9 cellular contexts compared by ENCODE assay signal in genomic region chr10:89295597-89295996, GRCh38. TPM values are rescaled to one million over a fixed set of nuclear protein-coding genes. Genes with fewer than 3 reads are reported as not detected.
DNase-seq lines count a peak whose midpoint lies in the region; ATAC-seq and TF ChIP-seq lines count a peak whose summit lies in the region.
"Had no signal": no experiment of that assay in that cellular context is flagged by ENCODE, and none has a peak within 500 bp of the region (broad histone marks: within the 10 kb centered on the region; RNA-seq: fewer than 3 reads in every experiment).

No MANE protein-coding gene starts in this region.

- peaks cover 35% of the 10 kb centered on the region for H3K4me1 Mint-ChIP-seq in stimulated activated naive CD8-positive, alpha-beta T cell treated with anti-CD3 and anti-CD28 coated beads, Interleukin-15, amount 100 ng/mL, for 72 hours
- H3K4me1 Mint-ChIP-seq in GM23338, result no peaks in the 10 kb centered on the region

- no peaks in the 10 kb centered on the region for H3K79me2 ChIP-seq in GM23338 (replicated peaks; ENCODE audit: insufficient read depth)

- no peak for TF ChIP-seq POLR2A in gastroesophageal sphincter (IDR thresholded peaks at IDR 0.05)

- H3K36me3 Mint-ChIP-seq in GM23338 (ENCODE audit: low read depth), result no peaks in the 10 kb centered on the region

- H3K4me3 Mint-ChIP-seq in stimulated activated naive CD8-positive, alpha-beta T cell treated with anti-CD3 and anti-CD28 coated beads, Interleukin-15, amount 100 ng/mL, for 72 hours, result peak overlapping the region in 1 of 2 donors; percentile 32
- no peak overlapping the region for H3K4me3 Mint-ChIP-seq in GM23338

- H3K4me3 ChIP-seq in RWPE2 (ENCODE audit: severe bottlenecking) (no peak overlapping the region), gastroesophageal sphincter (no peak overlapping the region), GM23338 (no peak overlapping the region)

- TF ChIP-seq CTCF in RWPE2 (IDR thresholded peaks at IDR 0.05; ENCODE audit: poor library complexity, severe bottlenecking) (no peak), gastroesophageal sphincter (IDR thresholded peaks at IDR 0.05) (no peak), GM23338 (conservative IDR thresholded peaks at IDR 0.05; ENCODE audit: low read depth in 2 of 2) (no peak)

- ATAC-seq in GM19351 (IDR thresholded peaks at IDR 0.05; ENCODE audit: unreplicated experiment) (peak; percentile 50), RWPE2 (ENCODE audit: low read depth) (peak; percentile 65; the same call in 1 of the 3 replicates), gastroesophageal sphincter (peak; percentile 80), GM23338 (no peak), HG03469 (IDR thresholded peaks at IDR 0.05; ENCODE audit: unreplicated experiment) (no peak)
- ATAC-seq in stimulated activated naive CD8-positive, alpha-beta T cell treated with anti-CD3 and anti-CD28 coated beads, Interleukin-15, amount 100 ng/mL, for 72 hours, result peak; percentile 89

- DNase-seq in RWPE2 (ENCODE audit: low spot score) (no peak), GOT3 (lab: John Stamatoyannopoulos, UW) (no peak), GM23338 (ENCODE audit: low spot score) (no peak), NCI-H82 (lab: John Stamatoyannopoulos, UW) (no peak)
- no peak for DNase-seq in stimulated activated naive CD8-positive, alpha-beta T cell treated with anti-CD3 and anti-CD28 coated beads, Interleukin-15, amount 100 ng/mL, for 72 hours
- DNase-seq: T-helper 2 cell had no signal

- H3F3A ChIP-seq in GM23338 (replicated peaks; ENCODE audit: low read depth), result no peaks in the 10 kb centered on the region

- peaks cover 0 to 16% of the 10 kb centered on the region in 2 donors for H3K9me3 Mint-ChIP-seq in stimulated activated naive CD8-positive, alpha-beta T cell treated with anti-CD3 and anti-CD28 coated beads, Interleukin-15, amount 100 ng/mL, for 72 hours
- no peaks in the 10 kb centered on the region for H3K9me3 Mint-ChIP-seq in GM23338

- H4K20me1 ChIP-seq in GM23338 (replicated peaks; ENCODE audit: insufficient read depth), result no peaks in the 10 kb centered on the region

- H3K36me3 ChIP-seq in RWPE2 (ENCODE audit: low read depth) (no peaks in the 10 kb centered on the region), gastroesophageal sphincter (no peaks in the 10 kb centered on the region), GM23338 (ENCODE audit: insufficient read depth) (no peaks in the 10 kb centered on the region)

- H3K9me2 ChIP-seq in GM23338 (ENCODE audit: insufficient read depth), result no peaks in the 10 kb centered on the region

- no peak overlapping the region for H3K27ac ChIP-seq in RWPE2 (ENCODE audit: poor library complexity, severe bottlenecking)
- H3K27ac ChIP-seq in gastroesophageal sphincter, result peak overlapping the region; percentile 25 to 73 (median 67)
- no peak overlapping the region for H3K27ac ChIP-seq in GM23338 (ENCODE audit: low read depth)

- H3K27ac Mint-ChIP-seq in stimulated activated naive CD8-positive, alpha-beta T cell treated with anti-CD3 and anti-CD28 coated beads, Interleukin-15, amount 100 ng/mL, for 72 hours, result no peak overlapping the region
- H3K27ac Mint-ChIP-seq in GM23338, result no peak overlapping the region

- H2AFZ ChIP-seq in GM23338, result no peak overlapping the region

- 20 to 50% methylated on average over 1 of the region's 1 CpG for WGBS in gastroesophageal sphincter (ENCODE audit: low coverage in 1 of 2), 2 donors

- H3K9me3 ChIP-seq in RWPE2 (ENCODE audit: severe bottlenecking) (peaks cover 2% of the 10 kb centered on the region), gastroesophageal sphincter (no peaks in the 10 kb centered on the region)

- H3K4me2 ChIP-seq in GM23338, result no peak overlapping the region

- no peaks in the 10 kb centered on the region for H3K27me3 ChIP-seq in RWPE2 (ENCODE audit: insufficient read depth, poor library complexity, severe bottlenecking)
- H3K27me3 ChIP-seq in gastroesophageal sphincter, result no peaks in the 10 kb centered on the region
- no peaks in the 10 kb centered on the region for H3K27me3 ChIP-seq in GM23338 (ENCODE audit: insufficient read depth)

- H3K27me3 Mint-ChIP-seq in stimulated activated naive CD8-positive, alpha-beta T cell treated with anti-CD3 and anti-CD28 coated beads, Interleukin-15, amount 100 ng/mL, for 72 hours, result no peaks in the 10 kb centered on the region
- no peaks in the 10 kb centered on the region for H3K27me3 Mint-ChIP-seq in GM23338 (ENCODE audit: insufficient read depth, low read depth, poor library complexity)

- H3K4me1 ChIP-seq in RWPE2 (ENCODE audit: insufficient read depth, poor library complexity, severe bottlenecking) (peaks cover 3% of the 10 kb centered on the region), gastroesophageal sphincter (peaks cover 4 to 25% (median 9%) of the 10 kb centered on the region in 3 donors), GM23338 (ENCODE audit: insufficient read depth) (no peaks in the 10 kb centered on the region)

- TF ChIP-seq EP300 in gastroesophageal sphincter (IDR thresholded peaks at IDR 0.05), result no peak

TF ChIP-seq in GM23338, 12 proteins besides CTCF, POLR2A, EP300 and RAD21 (continues in another document):
- TF ChIP-seq EZH2 (IDR thresholded peaks at IDR 0.05; ENCODE audit: low read depth, unreplicated experiment) (no peak), NANOG (IDR thresholded peaks at IDR 0.05; ENCODE audit: borderline replicate concordance) (no peak), ZNF114 (CRISPR knock-in tag; IDR thresholded peaks at IDR 0.05) (no peak), JUNB (IDR thresholded peaks at IDR 0.05; ENCODE audit: unreplicated experiment) (no peak), POLR2AphosphoS5 (IDR thresholded peaks at IDR 0.05; ENCODE audit: low read depth) (no peak), EZH2phosphoT487 (IDR thresholded peaks at IDR 0.05; ENCODE audit: unreplicated experiment) (no peak), ETS1 (IDR thresholded peaks at IDR 0.05) (no peak)

RNA-seq across cellular contexts. Expression of gene IFIT2, which starts 6.2 kb away (rescaled TPM):
- 1 to 10 TPM; 3.2 to 5.3 (median 3.8) TPM for total RNA-seq in gastroesophageal sphincter
- not detected in 2 replicates for total RNA-seq in GM23338 (2014; rRNA removed; shearing (Covaris generic))
- 0.10 and 0.24 TPM in 2 replicates for polyA plus RNA-seq in GM23338 (2016; fragmentation: Nextera tagmentation; extraction: Ambion mirVana)

RNA-seq across cellular contexts. Expression of gene IFIT3, which starts 32.2 kb away (rescaled TPM):
- total RNA-seq in gastroesophageal sphincter, result 10 to 100 TPM in 2 of 4 donors, 1 to 10 TPM in 2; 8.1 to 15.5 (median 11.9) TPM
- total RNA-seq in GM23338 (2014; rRNA removed; shearing (Covaris generic)), result 0.43 and 0.52 TPM in 2 replicates
- 0.42 TPM in 2 replicates for polyA plus RNA-seq in GM23338 (2016; fragmentation: Nextera tagmentation; extraction: Ambion mirVana)

RNA-seq across cellular contexts. Expression of gene LIPA, which starts 44.0 kb away (rescaled TPM):
- total RNA-seq in gastroesophageal sphincter, result 10 to 100 TPM; 15.7 to 46.0 (median 22.3) TPM
- 71.4 and 86.3 TPM in 2 replicates for total RNA-seq in GM23338 (2014; rRNA removed; shearing (Covaris generic))
- 36.5 and 37.8 TPM in 2 replicates for polyA plus RNA-seq in GM23338 (2016; fragmentation: Nextera tagmentation; extraction: Ambion mirVana)

Comparison
In these comparisons a context has a peak if more than half of its experiments do, and no peak if none do; other contexts are left out.
1. ATAC-seq: peak in GM19351 (single experiment), RWPE2 (single experiment), gastroesophageal sphincter (single experiment) and stimulated activated naive CD8-positive, alpha-beta T cell treated with anti-CD3 and anti-CD28 coated beads, Interleukin-15, amount 100 ng/mL, for 72 hours (single experiment); none in GM23338 (single experiment) and HG03469 (single experiment).
2. H3K27ac ChIP-seq: peak in gastroesophageal sphincter (4 of 4); none in RWPE2 (single experiment) and GM23338 (single experiment).